Comparison of ENCODE assay signal across 14 cellular contexts in the genomic region with DNA sequence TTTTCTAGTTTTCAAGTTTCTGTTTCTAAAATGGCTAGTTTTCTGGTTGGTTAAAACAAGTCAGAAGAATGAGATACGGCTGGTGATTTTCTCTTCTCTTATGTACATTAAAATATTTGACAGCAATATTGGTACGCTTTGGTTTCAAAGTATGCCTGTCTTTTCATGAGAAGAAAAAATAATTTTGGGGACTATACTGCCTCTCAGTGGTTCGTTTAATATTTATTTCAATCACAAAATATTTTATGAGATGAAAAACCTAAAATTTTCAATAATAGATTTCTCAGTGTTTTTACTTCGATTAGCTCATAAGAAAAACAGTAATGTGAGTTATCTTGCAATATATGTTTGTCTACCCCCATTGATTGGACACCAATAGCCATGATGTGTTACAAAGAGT.
DNase-seq lines count a peak whose midpoint lies in the region; ATAC-seq and TF ChIP-seq lines count a peak whose summit lies in the region.
"Had no signal": no experiment of that assay in that cellular context is flagged by ENCODE, and none has a peak within 500 bp of the region (broad histone marks: within the 10 kb centered on the region; RNA-seq: fewer than 3 reads in every experiment).

No MANE protein-coding gene starts in this region.

- H3K27me3 Mint-ChIP-seq in endodermal cell (ENCODE audit: insufficient read depth) = no peaks in the 10 kb centered on the region

- H3K4me1 Mint-ChIP-seq in endodermal cell = peaks cover 19% of the 10 kb centered on the region

- DNase-seq in GM03348 (ENCODE audit: low spot score) (peak; percentile 38), NB4 (ENCODE audit: low read depth) (peak; percentile 16), endodermal cell (no peak), ovary (no peak), ecto neural progenitor cell (ENCODE audit: low spot score) (no peak), middle frontal gyrus (ENCODE audit: extremely low spot score, low spot score) (no peak)
- DNase-seq: activated CD4-positive, alpha-beta T cell treated with anti-CD3 and anti-CD28 coated beads for 1 hour; cerebellar nuclear complex; SJCRH30; stomach had no signal

- no peak for TF ChIP-seq CTCF in NB4 (IDR thresholded peaks at IDR 0.05; ENCODE audit: low read depth, low read length)
- peak; percentile 23 for TF ChIP-seq CTCF in endodermal cell (conservative IDR thresholded peaks at IDR 0.05)
- peak in 2 of 3 donors; percentile 47 to 61 for TF ChIP-seq CTCF in ovary (IDR thresholded peaks at IDR 0.05)

- no peak overlapping the region for H3K27ac ChIP-seq in endodermal cell (ENCODE audit: low read depth, low read length)
- no peak overlapping the region for H3K27ac ChIP-seq in ovary
- H3K27ac ChIP-seq: KMS-11, SJCRH30, stomach had no signal

- H3K9ac ChIP-seq in endodermal cell (ENCODE audit: extremely low read depth, low read length, poor library complexity, severe bottlenecking) = no peak overlapping the region
- H3K9ac ChIP-seq: KMS-11 had no signal

- no peak overlapping the region for H3K4me3 Mint-ChIP-seq in endodermal cell

- H3K9me3 Mint-ChIP-seq in endodermal cell = peaks cover under 1% of the 10 kb centered on the region
- H3K9me3 Mint-ChIP-seq: activated T-helper 2 cell treated with anti-CD3 and anti-CD28 coated beads, Interferon-gamma antibody, Interleukin-2, Interleukin-4, amounts not matched to agents 10 μg/mL and 5 μg/mL and 100 μg/mL, durations not matched to agents 14 hours and 24 hours and 36 hours had no signal

- H3K36me3 Mint-ChIP-seq in endodermal cell (ENCODE audit: low read depth) = no peaks in the 10 kb centered on the region

- H3K9me3 ChIP-seq in endodermal cell (ENCODE audit: control insufficient read depth, low read length) (no peaks in the 10 kb centered on the region), ovary (no peaks in the 10 kb centered on the region)
- H3K9me3 ChIP-seq: SJCRH30, stomach had no signal

- intact Hi-C loops in ovary (cut with DNase I) = loop anchor here in 2 of 4 donors (5.0 to 10.0 kb wide), 2 partner anchors 174 to 224 kb away; no protein-coding TSS in a partner anchor

- H3K4me1 ChIP-seq in endodermal cell (ENCODE audit: control insufficient read depth, insufficient read depth, low read length) (peaks cover 3% of the 10 kb centered on the region), ovary (ENCODE audit: insufficient read depth) (no peaks in the 10 kb centered on the region)
- H3K4me1 ChIP-seq: SJCRH30, stomach had no signal

- no peak overlapping the region for H3K4me3 ChIP-seq in NB4 (ENCODE audit: low read depth, low read length)
- no peak overlapping the region for H3K4me3 ChIP-seq in endodermal cell (ENCODE audit: low read length)
- no peak overlapping the region for H3K4me3 ChIP-seq in ovary
- H3K4me3 ChIP-seq: SJCRH30, stomach had no signal

- ATAC-seq in GM19452 (IDR thresholded peaks at IDR 0.05; ENCODE audit: unreplicated experiment) (no peak), GM21447 (IDR thresholded peaks at IDR 0.05; ENCODE audit: unreplicated experiment) (no peak)

- H3K36me3 ChIP-seq in endodermal cell (ENCODE audit: control insufficient read depth, insufficient read depth, low read length) (no peaks in the 10 kb centered on the region), ovary (no peaks in the 10 kb centered on the region)
- H3K36me3 ChIP-seq: SJCRH30, stomach had no signal

- TF ChIP-seq POLR2A in NB4 (IDR thresholded peaks at IDR 0.05; ENCODE audit: extremely low read depth, insufficient read length) = no peak
- TF ChIP-seq POLR2A in ovary (IDR thresholded peaks at IDR 0.05) = no peak

- no peaks in the 10 kb centered on the region for H3K27me3 ChIP-seq in endodermal cell (ENCODE audit: control insufficient read depth, insufficient read depth, low read length, poor library complexity, severe bottlenecking)
- no peaks in the 10 kb centered on the region for H3K27me3 ChIP-seq in ovary
- H3K27me3 ChIP-seq: SJCRH30, stomach had no signal

- no peak overlapping the region for H3K27ac Mint-ChIP-seq in endodermal cell
- H3K27ac Mint-ChIP-seq: activated T-helper 2 cell treated with anti-CD3 and anti-CD28 coated beads, Interferon-gamma antibody, Interleukin-2, Interleukin-4, amounts not matched to agents 10 μg/mL and 5 μg/mL and 100 μg/mL, durations not matched to agents 14 hours and 24 hours and 36 hours had no signal

- WGBS in endodermal cell (ENCODE audit: insufficient coverage in 1 of 2, insufficient read length in 1 of 2), 2 experiments = 83 to 100% methylated on average over 1 to 3 of the region's 4 CpGs
- WGBS in ovary, 3 donors = 28 to 57% (median 32%) methylated on average over 4 of the region's 4 CpGs

- TF ChIP-seq EP300 in ovary (IDR thresholded peaks at IDR 0.05) = no peak

Comparison
In these comparisons a context has a peak if more than half of its experiments do, and no peak if none do; other contexts are left out.
1. DNase-seq: peak in GM03348 (single experiment) and NB4 (single experiment); none in endodermal cell (single experiment), ovary (0 of 5), ecto neural progenitor cell (single experiment) and middle frontal gyrus (single experiment).